ENCODE assay signal across 10 cellular contexts in the genomic region with DNA sequence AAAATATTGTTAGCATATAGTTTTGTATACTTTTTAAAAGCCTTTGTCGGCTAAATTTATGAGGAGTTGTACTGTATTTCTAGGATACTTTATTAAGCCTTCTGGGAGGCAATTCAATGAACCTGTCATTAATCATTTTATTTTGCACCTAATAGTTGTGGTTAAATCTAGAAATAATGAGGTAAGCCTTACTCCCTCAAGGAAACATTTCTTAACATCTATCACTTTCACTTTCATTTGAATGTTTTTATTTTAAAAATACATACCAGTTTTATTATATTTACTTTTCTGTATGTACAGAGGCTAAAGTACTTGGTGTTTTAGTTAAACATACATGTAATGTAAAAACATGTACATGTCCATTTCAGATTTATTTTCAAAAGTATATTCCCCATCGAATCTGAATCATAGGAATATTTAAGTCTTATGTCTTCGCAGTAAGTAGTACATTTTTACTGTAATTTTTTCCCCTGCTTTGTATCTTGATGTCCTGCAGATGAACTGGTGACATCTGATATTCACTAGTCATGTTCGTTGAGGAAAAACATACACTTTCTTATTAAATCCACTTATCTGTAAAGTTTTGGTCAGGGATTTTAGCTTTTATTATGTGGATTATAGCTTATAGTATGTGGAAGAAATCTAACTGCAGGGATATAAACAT.
DNase-seq lines count a peak whose midpoint lies in the region; ATAC-seq and TF ChIP-seq lines count a peak whose summit lies in the region.
"Had no signal": no experiment of that assay in that cellular context is flagged by ENCODE, and none has a peak within 500 bp of the region (broad histone marks: within the 10 kb centered on the region; RNA-seq: fewer than 3 reads in every experiment).

No MANE protein-coding gene starts in this region.

- whole genome bisulfite sequencing in heart right ventricle, 2 donors = 27 to 32% methylated on average over 4 of the region's 4 CpGs
- WGBS in right lobe of liver (ENCODE audit: insufficient coverage, low coverage, low lambda C conversion rate, missing lambda C conversion rate) = 21% methylated on average over 4 of the region's 4 CpGs
- WGBS in upper lobe of left lung, 2 donors = 16 to 30% methylated on average over 4 of the region's 4 CpGs

- TF ChIP-seq EP300 in upper lobe of left lung (IDR thresholded peaks at IDR 0.05) = no peak

- no peak for TF ChIP-seq POLR2A in right lobe of liver (IDR thresholded peaks at IDR 0.05)
- TF ChIP-seq POLR2A in upper lobe of left lung (IDR thresholded peaks at IDR 0.05) = no peak

- DNase-seq in heart right ventricle (no peak), right atrium auricular region (ENCODE audit: low spot score) (no peak), adipocyte (ENCODE audit: low read depth) (peak; percentile 48), right lobe of liver (no peak), upper lobe of left lung (no peak), NCI-H1417 treated with DMSO at 0.1 percent for 48 hours (lab: John Stamatoyannopoulos, UW) (no peak)
- DNase-seq: DMS153, NCI-H2081 treated with DMSO at 0.1 percent for 48 hours had no signal

- peaks cover 0 to 3% (median 0%) of the 10 kb centered on the region in 11 donors for H3K9me3 ChIP-seq in heart right ventricle
- H3K9me3 ChIP-seq in right atrium auricular region = no peaks in the 10 kb centered on the region
- H3K9me3 ChIP-seq in adipocyte (ENCODE audit: control insufficient read depth, low read length) = no peaks in the 10 kb centered on the region
- no peaks in the 10 kb centered on the region for H3K9me3 ChIP-seq in right lobe of liver
- no peaks in the 10 kb centered on the region for H3K9me3 ChIP-seq in upper lobe of left lung

- intact Hi-C loops in heart right ventricle (cut with DNase I) (no loop called here), right lobe of liver (cut with DNase I) (no loop called here)

- no peaks in the 10 kb centered on the region for H3K36me3 ChIP-seq in heart right ventricle
- no peaks in the 10 kb centered on the region for H3K36me3 ChIP-seq in right atrium auricular region
- H3K36me3 ChIP-seq in adipocyte (ENCODE audit: control insufficient read depth, insufficient read depth, low read length, severe bottlenecking) = no peaks in the 10 kb centered on the region
- no peaks in the 10 kb centered on the region for H3K36me3 ChIP-seq in right lobe of liver
- H3K36me3 ChIP-seq in upper lobe of left lung = no peaks in the 10 kb centered on the region

- TF ChIP-seq CTCF in heart right ventricle (IDR thresholded peaks at IDR 0.05) (no peak), right atrium auricular region (IDR thresholded peaks at IDR 0.05) (no peak), right lobe of liver (IDR thresholded peaks at IDR 0.05) (no peak), upper lobe of left lung (IDR thresholded peaks at IDR 0.05) (no peak)

- H3K27ac ChIP-seq in heart right ventricle (peak overlapping the region in 8 of 10 donors; percentile 15 to 73 (median 44)), right atrium auricular region (peak overlapping the region in 1 of 2 donors; percentile 21), right lobe of liver (peak overlapping the region; percentile 7 to 42 (median 24)), upper lobe of left lung (peak overlapping the region; percentile 14 to 69 (median 57))

- ATAC-seq in heart right ventricle (no peak), right lobe of liver (peak in 3 of 4 donors; percentile 23 to 57 (median 43)), upper lobe of left lung (ENCODE audit: low FRiP score in 2 of 2) (peak in 1 of 2 donors; percentile 35), HG02623 (IDR thresholded peaks at IDR 0.05; ENCODE audit: unreplicated experiment) (no peak), HG03457 (IDR thresholded peaks at IDR 0.05; ENCODE audit: unreplicated experiment) (no peak)

- peak overlapping the region in 8 of 10 donors; percentile 2 to 44 (median 36) for H3K4me3 ChIP-seq in heart right ventricle
- peak overlapping the region in 1 of 2 donors; percentile 32 for H3K4me3 ChIP-seq in right atrium auricular region
- H3K4me3 ChIP-seq in adipocyte (ENCODE audit: low read length) = peak overlapping the region; percentile 80
- peak overlapping the region in 2 of 3 donors; percentile 0 to 16 for H3K4me3 ChIP-seq in right lobe of liver
- H3K4me3 ChIP-seq in upper lobe of left lung = peak overlapping the region in 3 of 4 donors; percentile 13 to 37 (median 32)

- no peaks in the 10 kb centered on the region for H3K27me3 ChIP-seq in heart right ventricle
- no peaks in the 10 kb centered on the region for H3K27me3 ChIP-seq in right atrium auricular region
- H3K27me3 ChIP-seq in adipocyte (replicated peaks; ENCODE audit: control insufficient read depth, insufficient read depth, low read length) = no peaks in the 10 kb centered on the region
- H3K27me3 ChIP-seq in right lobe of liver = no peaks in the 10 kb centered on the region
- H3K27me3 ChIP-seq in upper lobe of left lung = no peaks in the 10 kb centered on the region

- peak overlapping the region; percentile 76 for H3K9ac ChIP-seq in adipocyte (ENCODE audit: low read length)

- H3K4me1 ChIP-seq in heart right ventricle (peaks cover 0 to 21% (median 6%) of the 10 kb centered on the region in 9 donors), right atrium auricular region (no peaks in the 10 kb centered on the region), adipocyte (ENCODE audit: control insufficient read depth, insufficient read depth, low read length) (peaks cover 21% of the 10 kb centered on the region), right lobe of liver (peaks cover 0 to 4% (median 0%) of the 10 kb centered on the region in 4 donors), upper lobe of left lung (peaks cover 0 to 7% (median 5%) of the 10 kb centered on the region in 4 donors)

Comparison
In these comparisons a context has a peak if more than half of its experiments do, and no peak if none do; other contexts are left out.
1. ATAC-seq: peak in right lobe of liver (3 of 4); none in heart right ventricle (0 of 8), HG02623 (single experiment) and HG03457 (single experiment).